In the genomic region with DNA sequence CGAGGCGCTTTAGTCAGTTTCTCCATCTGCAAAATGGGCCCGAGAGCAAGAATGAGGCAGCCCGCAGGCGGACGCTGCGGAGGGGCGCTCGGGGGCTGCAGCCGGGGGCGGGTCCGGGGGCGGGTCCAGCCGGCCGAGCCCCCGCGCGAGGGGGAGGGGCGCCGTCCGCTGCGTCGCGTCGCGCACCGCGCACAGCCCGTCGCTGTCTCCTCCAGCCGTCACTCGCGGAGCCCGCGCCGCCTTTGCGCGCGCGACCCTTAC, we compare ENCODE assay signal across 8 cellular contexts. TPM values are rescaled to one million over a fixed set of nuclear protein-coding genes. Genes with fewer than 3 reads are reported as not detected.
DNase-seq lines count a peak whose midpoint lies in the region; ATAC-seq and TF ChIP-seq lines count a peak whose summit lies in the region.

No MANE protein-coding gene starts in this region.

- H3K27ac Mint-ChIP-seq in activated CD4-positive, alpha-beta T cell treated with anti-CD3 and anti-CD28 coated beads for 36 hours, result no peak overlapping the region

- POLR2A ChIA-PET in activated CD4-positive, alpha-beta T cell treated with anti-CD3 and anti-CD28 coated beads for 36 hours (lab: Charles Lee), result interaction anchor here (0.7 kb wide), 1 partner anchor 174 kb away, joined by 3 read pairs; no protein-coding TSS in a partner anchor

- no peaks in the 10 kb centered on the region for H3K27me3 Mint-ChIP-seq in activated CD4-positive, alpha-beta T cell treated with anti-CD3 and anti-CD28 coated beads for 36 hours

- intact Hi-C loops in activated CD4-positive, alpha-beta T cell treated with anti-CD3 and anti-CD28 coated beads for 36 hours (cut with DNase I, micrococcal nuclease), result loop anchor here in 1 of 2 experiments (1.0 to 5.0 kb wide), 19 partner anchors 12 to 689 kb away; a partner anchor contains a TSS
- intact Hi-C loops in mucosa of descending colon (cut with DNase I, micrococcal nuclease), result no loop called here

- CTCF ChIA-PET in activated CD4-positive, alpha-beta T cell treated with anti-CD3 and anti-CD28 coated beads for 36 hours (lab: Charles Lee), result interaction anchor here (0.8 to 0.9 kb wide), 2 partner anchors 17 to 106 kb away, joined by 3 to 4 read pairs; a partner anchor contains a TSS

- H3K4me3 ChIP-seq in LNCaP clone FGC (ENCODE audit: low read depth, low read length) (peak overlapping the region; percentile 70), mucosa of descending colon (peak overlapping the region; percentile 44)

- no peaks in the 10 kb centered on the region for H3K9me3 ChIP-seq in mucosa of descending colon

- H3K4me1 ChIP-seq in mucosa of descending colon (ENCODE audit: low read depth), result peaks cover 18% of the 10 kb centered on the region

- peak overlapping the region; percentile 78 for H3K4me3 Mint-ChIP-seq in activated CD4-positive, alpha-beta T cell treated with anti-CD3 and anti-CD28 coated beads for 36 hours

- H3K36me3 ChIP-seq in mucosa of descending colon (ENCODE audit: low read depth), result peaks cover 4% of the 10 kb centered on the region

- no peaks in the 10 kb centered on the region for H3K36me3 Mint-ChIP-seq in activated CD4-positive, alpha-beta T cell treated with anti-CD3 and anti-CD28 coated beads for 36 hours (ENCODE audit: low read depth)

- H3K27ac ChIP-seq in cingulate gyrus (ENCODE audit: low read depth, low read length), result peak overlapping the region; percentile 72

- H3K4me1 Mint-ChIP-seq in activated CD4-positive, alpha-beta T cell treated with anti-CD3 and anti-CD28 coated beads for 36 hours, result peaks cover 18% of the 10 kb centered on the region

- DNase-seq in activated CD4-positive, alpha-beta T cell treated with anti-CD3 and anti-CD28 coated beads for 36 hours, result no peak
- no peak for DNase-seq in activated CD4-positive, alpha-beta T cell treated with anti-CD3 and anti-CD28 coated beads, Interleukin-2, amount 50 U/mL, for 4 hours
- DNase-seq in LNCaP clone FGC (ENCODE audit: low read depth) (no peak), mucosa of descending colon (peak in 1 of 3 donors; percentile 27), superior temporal gyrus (ENCODE audit: extremely low spot score) (no peak), A172 (ENCODE audit: low spot score) (no peak)

- TF ChIP-seq CTCF in LNCaP clone FGC (IDR thresholded peaks at IDR 0.05; ENCODE audit: control insufficient read depth, extremely low read depth, insufficient read depth) (no peak), mucosa of descending colon (IDR thresholded peaks at IDR 0.05) (no peak)

- no peaks in the 10 kb centered on the region for H3K9me3 Mint-ChIP-seq in activated CD4-positive, alpha-beta T cell treated with anti-CD3 and anti-CD28 coated beads for 36 hours (ENCODE audit: low read depth)

- peak; percentile 25 for ATAC-seq in activated CD4-positive, alpha-beta T cell treated with anti-CD3 and anti-CD28 coated beads for 36 hours
- peak; percentile 49 for ATAC-seq in mucosa of descending colon
- no peak for ATAC-seq in HG03565 (IDR thresholded peaks at IDR 0.05; ENCODE audit: unreplicated experiment)

RNA-seq across cellular contexts. Expression of a gene that starts 0.3 kb away (rescaled TPM):
- total RNA-seq in activated CD4-positive, alpha-beta T cell treated with anti-CD3 and anti-CD28 coated beads for 36 hours, result 1 to 10 TPM; 9.2 to 9.3 TPM
- 10 to 100 TPM; 20.0 to 43.8 (median 43.3) TPM for total RNA-seq in mucosa of descending colon
- 6.8 and 8.6 TPM in 2 replicates for total RNA-seq in A172 (2014; rRNA removed; shearing (Covaris generic))

RNA-seq across cellular contexts. Expression of a gene that starts 17.2 kb away (rescaled TPM):
- not detected for total RNA-seq in activated CD4-positive, alpha-beta T cell treated with anti-CD3 and anti-CD28 coated beads for 36 hours
- 10 to 100 TPM; 26.9 to 51.5 (median 38.3) TPM for total RNA-seq in mucosa of descending colon
- total RNA-seq in A172 (2014; rRNA removed; shearing (Covaris generic)), result not detected in 2 replicates

Comparison
In these comparisons a context has a peak if more than half of its experiments do, and no peak if none do; other contexts are left out.
1. RNA of a gene that starts 17.2 kb away (total RNA-seq): 26.9 to 51.5 TPM in mucosa of descending colon; not detected in activated CD4-positive, alpha-beta T cell treated with anti-CD3 and anti-CD28 coated beads for 36 hours and not detected in A172; every median in the first group is over 10 times any median in the second.